ENCODE assay signal across 27 cellular contexts in genomic region chr5:147434049-147434448, GRCh38.
"Had no signal": no experiment of that assay in that cellular context is flagged by ENCODE, and none has a peak within 500 bp of the region (broad histone marks: within the 10 kb centered on the region; RNA-seq: fewer than 3 reads in every experiment).

No MANE protein-coding gene starts in this region.

- H3K4me3 Mint-ChIP-seq: activated B cell treated with CpG ODN at 0.5 μM for 24 hours; activated CD4-positive, alpha-beta memory T cell treated with anti-CD3 and anti-CD28 coated beads for 36 hours; activated CD4-positive, alpha-beta T cell treated with anti-CD3 and anti-CD28 coated beads, Interleukin-2, amount 10 ng/mL, durations not matched to agents 24 days and 14 days; activated naive CD8-positive, alpha-beta T cell treated with anti-CD3 and anti-CD28 coated beads, Interleukin-2, amount 50 U/mL, for 24 hours; activated T-cell treated with anti-CD3 and anti-CD28 coated beads, Interleukin-2, amount 50 U/mL, for 4 hours; T-helper 17 cell had no signal

- H3K4me3 ChIP-seq: ascending aorta, body of pancreas, Peyer's patch, SJSA1 had no signal

- H3K4me1 ChIP-seq: body of pancreas had no signal

- H3K27ac ChIP-seq: body of pancreas, Peyer's patch, SJSA1 had no signal

- ATAC-seq: activated naive CD4-positive, alpha-beta T cell treated with anti-CD3 and anti-CD28 coated beads, Interleukin-2, amount 50 U/mL, for 72 hours; activated naive CD8-positive, alpha-beta T cell treated with anti-CD3 and anti-CD28 coated beads, Interleukin-2, amount 50 U/mL, for 24 hours; activated T-cell treated with anti-CD3 and anti-CD28 coated beads, Interleukin-2, amount 50 U/mL, for 4 hours; body of pancreas; SK-N-SH treated with all-trans-retinoic acid at 6 μM for 48 hours; T-helper 17 cell had no signal

- DNase-seq: activated B cell treated with CpG ODN at 0.5 μM for 24 hours; activated CD4-positive, alpha-beta memory T cell treated with anti-CD3 and anti-CD28 coated beads for 36 hours; activated CD4-positive, alpha-beta T cell treated with anti-CD3 and anti-CD28 coated beads for 1 hour; activated CD4-positive, alpha-beta T cell treated with anti-CD3 and anti-CD28 coated beads, Interleukin-2, amount 10 ng/mL, durations not matched to agents 24 days and 14 days; activated CD8-positive, alpha-beta memory T cell treated with anti-CD3 and anti-CD28 coated beads for 24 hours; activated effector memory CD4-positive, alpha-beta T cell treated with anti-CD3 and anti-CD28 coated beads, Interleukin-2, amount 50 U/mL, for 16 hours; activated naive CD4-positive, alpha-beta T cell treated with Interleukin-2 at 50 U/mL for 16 hours; activated naive CD8-positive, alpha-beta T cell treated with anti-CD3 and anti-CD28 coated beads, Interleukin-2, amount 50 U/mL, for 24 hours; activated T-cell treated with anti-CD3 and anti-CD28 coated beads, Interleukin-2, amount 50 U/mL, for 4 hours; amniotic stem cell; body of pancreas; MM.1S; NCI-H1105; NCI-H1436; NCI-H187; NCI-H2081; NCI-H510A treated with DMSO at 0.1 percent for 48 hours; NCI-H69; NK-92 treated with Interleukin-12 subunit alpha and Interleukin-12 subunit beta, amount 100 ng/mL, for 24 hours; Peyer's patch; SHP77; T-helper 17 cell; T-helper 9 cell had no signal

- H3K36me3 ChIP-seq: ascending aorta, Peyer's patch, SJSA1 had no signal

- H3K27me3 ChIP-seq: ascending aorta, body of pancreas, Peyer's patch, SJSA1 had no signal

- H3K27ac Mint-ChIP-seq: activated B cell treated with CpG ODN at 0.5 μM for 24 hours; activated CD4-positive, alpha-beta memory T cell treated with anti-CD3 and anti-CD28 coated beads for 36 hours; activated CD4-positive, alpha-beta T cell treated with anti-CD3 and anti-CD28 coated beads, Interleukin-2, amount 10 ng/mL, durations not matched to agents 24 days and 14 days; activated naive CD4-positive, alpha-beta T cell treated with anti-CD3 and anti-CD28 coated beads, Interleukin-2, amount 50 U/mL, for 72 hours; activated naive CD8-positive, alpha-beta T cell treated with anti-CD3 and anti-CD28 coated beads, Interleukin-2, amount 50 U/mL, for 24 hours; T-helper 17 cell had no signal

- H3K27me3 Mint-ChIP-seq: activated CD4-positive, alpha-beta memory T cell treated with anti-CD3 and anti-CD28 coated beads for 36 hours; activated CD4-positive, alpha-beta T cell treated with anti-CD3 and anti-CD28 coated beads, Interleukin-2, amount 10 ng/mL, durations not matched to agents 24 days and 14 days had no signal

- H3K9me3 Mint-ChIP-seq: activated B cell treated with CpG ODN at 0.5 μM for 24 hours; activated CD4-positive, alpha-beta T cell treated with anti-CD3 and anti-CD28 coated beads, Interleukin-2, amount 10 ng/mL, durations not matched to agents 24 days and 14 days; activated naive CD8-positive, alpha-beta T cell treated with anti-CD3 and anti-CD28 coated beads, Interleukin-2, amount 50 U/mL, for 24 hours; activated T-cell treated with anti-CD3 and anti-CD28 coated beads, Interleukin-2, amount 50 U/mL, for 4 hours had no signal

- H3K36me3 Mint-ChIP-seq: activated CD4-positive, alpha-beta memory T cell treated with anti-CD3 and anti-CD28 coated beads for 36 hours; activated naive CD4-positive, alpha-beta T cell treated with anti-CD3 and anti-CD28 coated beads, Interleukin-2, amount 50 U/mL, for 72 hours had no signal

- H3K4me1 Mint-ChIP-seq: activated B cell treated with CpG ODN at 0.5 μM for 24 hours; activated CD4-positive, alpha-beta T cell treated with anti-CD3 and anti-CD28 coated beads, Interleukin-2, amount 10 ng/mL, durations not matched to agents 24 days and 14 days; activated naive CD8-positive, alpha-beta T cell treated with anti-CD3 and anti-CD28 coated beads, Interleukin-2, amount 50 U/mL, for 24 hours; T-helper 17 cell had no signal

- H3K9me3 ChIP-seq: ascending aorta, body of pancreas, Peyer's patch, SJSA1 had no signal
